ENCODE assay signal across 21 cellular contexts in the genomic region with DNA sequence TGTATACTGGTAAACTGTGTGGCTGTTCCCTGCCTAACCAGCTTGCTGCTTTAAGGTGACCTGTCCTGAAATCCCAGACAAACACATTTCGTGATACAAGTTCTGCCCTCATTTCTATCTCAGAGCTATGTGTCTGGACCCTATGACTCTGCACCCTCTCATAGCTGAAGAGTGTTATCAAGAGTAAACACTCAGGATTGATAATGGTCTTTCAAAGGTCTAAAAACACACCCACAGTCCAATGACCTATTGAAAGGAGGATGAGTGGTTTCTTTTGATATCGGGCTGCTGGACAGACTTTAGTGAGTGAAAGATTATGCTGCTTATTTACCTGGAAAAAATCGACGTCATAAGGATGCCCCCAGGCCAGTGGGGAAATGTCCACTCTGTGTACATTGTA.
DNase-seq lines count a peak whose midpoint lies in the region; ATAC-seq and TF ChIP-seq lines count a peak whose summit lies in the region.
"Had no signal": no experiment of that assay in that cellular context is flagged by ENCODE, and none has a peak within 500 bp of the region (broad histone marks: within the 10 kb centered on the region; RNA-seq: fewer than 3 reads in every experiment).

No MANE protein-coding gene starts in this region.

- no peaks in the 10 kb centered on the region for H3K36me3 ChIP-seq in Caco-2 (ENCODE audit: control insufficient read depth, insufficient read depth, low read length)
- no peaks in the 10 kb centered on the region for H3K36me3 ChIP-seq in HEK293 (ENCODE audit: control insufficient read depth in 2 of 2, insufficient read depth in 1 of 2, low read length in 2 of 2)
- H3K36me3 ChIP-seq: MG63 had no signal

- peak overlapping the region; percentile 50 for H3K27ac Mint-ChIP-seq in Caco-2 (ENCODE audit: unreplicated experiment)
- H3K27ac Mint-ChIP-seq: CD4-positive, alpha-beta T cell; H9; IgD-negative memory B cell had no signal

- H3K4me1 Mint-ChIP-seq in Caco-2 (ENCODE audit: low read depth, unreplicated experiment), result peaks cover 21% of the 10 kb centered on the region

- no TSS peak for BruUV-seq in Caco-2 (replicated peaks; lab: Mats Ljungman, UMichigan)

- POLR2A ChIA-PET in Caco-2 (lab: Charles Lee) (no interaction called here), HEK293 (lab: Yijun Ruan, JAX) (no interaction called here), RWPE1 (lab: Yijun Ruan, JAX; ENCODE audit: low non-redundant PET) (no interaction called here)

- H3K36me3 Mint-ChIP-seq in Caco-2 (ENCODE audit: insufficient read depth, unreplicated experiment), result peaks cover 7% of the 10 kb centered on the region

- TF ChIP-seq CTCF in Caco-2 (IDR thresholded peaks at IDR 0.05; ENCODE audit: insufficient read depth in 1 of 2, low read depth in 1 of 2, low read length in 1 of 2, severe bottlenecking in 1 of 2, unreplicated experiment in 1 of 2) (no peak), HEK293 (tag by site-specific recombination; IDR thresholded peaks at IDR 0.05) (no peak), RWPE1 (conservative IDR thresholded peaks at IDR 0.05; ENCODE audit: low read depth) (no peak)

- no peaks in the 10 kb centered on the region for H3K9me3 Mint-ChIP-seq in Caco-2 (ENCODE audit: unreplicated experiment)
- H3K9me3 Mint-ChIP-seq: CD4-positive, alpha-beta T cell; H9; IgD-negative memory B cell had no signal

- intact Hi-C loops in Caco-2 (cut with micrococcal nuclease; ENCODE audit: unreplicated experiment), result loop anchor here (1.0 kb wide), 4 partner anchors 42 to 614 kb away; no protein-coding TSS in a partner anchor

- CTCF ChIA-PET in Caco-2 (lab: Charles Lee) (interaction anchor here (0.6 to 1.8 kb wide), 4 partner anchors 20 to 895 kb away, joined by 3 to 18 read pairs (median 4); no protein-coding TSS in a partner anchor), HEK293 (lab: Yijun Ruan, JAX) (interaction anchor here (0.6 to 0.7 kb wide), 2 partner anchors 503 to 1882 kb away, joined by 3 read pairs; no protein-coding TSS in a partner anchor), RWPE1 (lab: Yijun Ruan, JAX) (no interaction called here)

- H3K27ac ChIP-seq in HEK293 (ENCODE audit: extremely low read depth, low read depth, low read length) (no peak overlapping the region), RWPE1 (no peak overlapping the region)
- H3K27ac ChIP-seq: A549, HL-60, SK-N-MC had no signal

- no peak for ATAC-seq in GM18867 (IDR thresholded peaks at IDR 0.05; ENCODE audit: unreplicated experiment)
- ATAC-seq: A549 had no signal

- H3K4me1 ChIP-seq in Caco-2, result peaks cover 17% of the 10 kb centered on the region
- 0 out of 2 replicates have a peak, but pooled peaks cover 5% of the 10 kb centered on the region for H3K4me1 ChIP-seq in HEK293 (ENCODE audit: control insufficient read depth, insufficient read depth, low read length)
- H3K4me1 ChIP-seq: A549 had no signal

- H3K27me3 ChIP-seq in Caco-2 (replicated peaks; ENCODE audit: control insufficient read depth, insufficient read depth, low read length), result no peaks in the 10 kb centered on the region
- H3K27me3 ChIP-seq: MG63 had no signal

- no peak for TF ChIP-seq POLR2A in erythroblast (IDR thresholded peaks at IDR 0.05; ENCODE audit: low read length)

- H3K4me3 Mint-ChIP-seq in Caco-2 (ENCODE audit: unreplicated experiment), result peak overlapping the region; percentile 64
- H3K4me3 Mint-ChIP-seq: CD4-positive, alpha-beta T cell; H9; IgD-negative memory B cell had no signal

- no peak overlapping the region for H3K4me3 ChIP-seq in Caco-2 (ENCODE audit: low read depth, low read length)
- no peak overlapping the region for H3K4me3 ChIP-seq in HEK293 (ENCODE audit: low read depth, low read length)
- H3K4me3 ChIP-seq: A549, MG63, SK-N-MC had no signal

- no peaks in the 10 kb centered on the region for H3K9me3 ChIP-seq in Caco-2
- H3K9me3 ChIP-seq in HEK293 (ENCODE audit: control insufficient read depth, insufficient read depth, low read depth, low read length), result no peaks in the 10 kb centered on the region; the same call in none of the 2 replicates
- H3K9me3 ChIP-seq: A549, MG63 had no signal

- no peaks in the 10 kb centered on the region for H3K27me3 Mint-ChIP-seq in Caco-2 (ENCODE audit: insufficient read depth, unreplicated experiment)
- H3K27me3 Mint-ChIP-seq: CD4-positive, alpha-beta T cell; IgD-negative memory B cell had no signal

- DNase-seq in NCI-H345 treated with DMSO at 0.1 percent for 48 hours (lab: John Stamatoyannopoulos, UW; ENCODE audit: unreplicated experiment), result peak; percentile 36
- DNase-seq in NCI-H345 (lab: John Stamatoyannopoulos, UW), result no peak
- peak; percentile 84 to 85 for DNase-seq in Caco-2
- DNase-seq in erythroblast (lab: John Stamatoyannopoulos, UW), result peak; percentile 69 to 81
- no peak for DNase-seq in RWPE1 (ENCODE audit: low spot score)
- DNase-seq: Calu3; CD4-positive, alpha-beta T cell; DMS79 treated with DMSO at 0.1 percent for 48 hours; H9; Karpas-422; MG63; NCI-H187; NCI-H524 treated with DMSO at 0.1 percent for 48 hours; NK-92 treated with Interleukin-12 subunit alpha and Interleukin-12 subunit beta, amount 100 ng/mL, for 24 hours; SHP77 had no signal

TF ChIP-seq in HEK293, 187 proteins besides CTCF, POLR2A, EP300 and RAD21:
- TF ChIP-seq TCF7L2 (IDR thresholded peaks at IDR 0.05; ENCODE audit: borderline replicate concordance, low read depth, low read length), result peak; percentile 50; the same call in 1 of the 2 replicates
- TF ChIP-seq ZNF121 (tag by site-specific recombination; IDR thresholded peaks at IDR 0.05), result no peak
- no peak for TF ChIP-seq KLF8 (tag by site-specific recombination; IDR thresholded peaks at IDR 0.05)

Comparison
In these comparisons a context has a peak if more than half of its experiments do, and no peak if none do; other contexts are left out.
1. DNase-seq: peak in NCI-H345 treated with DMSO at 0.1 percent for 48 hours (single experiment), Caco-2 (2 of 2) and erythroblast (2 of 2); none in NCI-H345 (single experiment) and RWPE1 (single experiment).